In genomic region chr13:34570954-34571353, GRCh38 we compare ENCODE assay signal across 26 cellular contexts.
"Had no signal": no experiment of that assay in that cellular context is flagged by ENCODE, and none has a peak within 500 bp of the region (broad histone marks: within the 10 kb centered on the region; RNA-seq: fewer than 3 reads in every experiment).

No MANE protein-coding gene starts in this region.

- DNase-seq: activated CD4-positive, alpha-beta memory T cell treated with anti-CD3 and anti-CD28 coated beads, Interleukin-2, amount 10 ng/mL, durations not matched to agents 7 days and 5 days; activated CD4-positive, alpha-beta T cell treated with anti-CD3 and anti-CD28 coated beads for 36 hours; activated CD4-positive, alpha-beta T cell treated with anti-CD3 and anti-CD28 coated beads, Interleukin-2, amount 50 U/mL, for 1 hour; activated CD4-positive, CD25-positive, alpha-beta regulatory T cell; activated gamma-delta T cell; activated naive CD4-positive, alpha-beta T cell treated with anti-CD3 and anti-CD28 coated beads, Interleukin-2, amount 10 ng/mL, durations not matched to agents 7 days and 5 days; activated naive CD8-positive, alpha-beta T cell treated with anti-CD3 and anti-CD28 coated beads for 36 hours; activated T-cell treated with anti-CD3 and anti-CD28 coated beads for 4 hours; activated T-cell treated with anti-CD3 and anti-CD28 coated beads, Interleukin-2, amount 50 U/mL, for 48 hours; adrenal gland; anterior cingulate cortex; central memory CD4-positive, alpha-beta T cell; NCI-H1092; NCI-H1417 treated with DMSO at 0.1 percent for 48 hours; NCI-H1694; NCI-H2029 treated with DMSO at 0.1 percent for 48 hours; NCI-H226; NCI-H526; SHP77; T-cell; T-helper 2 cell; T1000 had no signal

- H3K9me3 Mint-ChIP-seq: activated naive CD8-positive, alpha-beta T cell treated with anti-CD3 and anti-CD28 coated beads for 36 hours; activated T-helper 17 cell treated with anti-CD3 and anti-CD28 coated beads, Interleukin-2, amount 50 U/mL, for 72 hours had no signal

- H3K9ac ChIP-seq: KMS-11 had no signal

- H3K4me1 Mint-ChIP-seq: activated CD4-positive, alpha-beta memory T cell treated with anti-CD3 and anti-CD28 coated beads, Interleukin-2, amount 10 ng/mL, durations not matched to agents 7 days and 5 days; activated CD4-positive, alpha-beta T cell treated with anti-CD3 and anti-CD28 coated beads for 36 hours; activated naive CD4-positive, alpha-beta T cell treated with anti-CD3 and anti-CD28 coated beads, Interleukin-2, amount 10 ng/mL, durations not matched to agents 7 days and 5 days; activated naive CD8-positive, alpha-beta T cell treated with anti-CD3 and anti-CD28 coated beads for 36 hours; activated T-helper 17 cell treated with anti-CD3 and anti-CD28 coated beads, Interleukin-2, amount 50 U/mL, for 72 hours; T-cell had no signal

- H3K27me3 Mint-ChIP-seq: activated CD4-positive, alpha-beta memory T cell treated with anti-CD3 and anti-CD28 coated beads, Interleukin-2, amount 10 ng/mL, durations not matched to agents 7 days and 5 days; activated CD4-positive, alpha-beta T cell treated with anti-CD3 and anti-CD28 coated beads for 36 hours; activated naive CD4-positive, alpha-beta T cell treated with anti-CD3 and anti-CD28 coated beads, Interleukin-2, amount 10 ng/mL, durations not matched to agents 7 days and 5 days; activated naive CD8-positive, alpha-beta T cell treated with anti-CD3 and anti-CD28 coated beads for 36 hours; activated T-helper 17 cell treated with anti-CD3 and anti-CD28 coated beads, Interleukin-2, amount 50 U/mL, for 72 hours; T-cell had no signal

- H3K36me3 ChIP-seq: adrenal gland, SJSA1 had no signal

- H3K4me2 ChIP-seq: KMS-11 had no signal

- H3K4me3 Mint-ChIP-seq: activated CD4-positive, alpha-beta memory T cell treated with anti-CD3 and anti-CD28 coated beads, Interleukin-2, amount 10 ng/mL, durations not matched to agents 7 days and 5 days; activated CD4-positive, alpha-beta T cell treated with anti-CD3 and anti-CD28 coated beads for 36 hours; activated naive CD4-positive, alpha-beta T cell treated with anti-CD3 and anti-CD28 coated beads, Interleukin-2, amount 10 ng/mL, durations not matched to agents 7 days and 5 days; activated naive CD8-positive, alpha-beta T cell treated with anti-CD3 and anti-CD28 coated beads for 36 hours; activated T-helper 17 cell treated with anti-CD3 and anti-CD28 coated beads, Interleukin-2, amount 50 U/mL, for 72 hours; T-cell had no signal

- H3K27me3 ChIP-seq: adrenal gland, SJSA1 had no signal

- H3K4me1 ChIP-seq: adrenal gland, SJSA1 had no signal

- H3K27ac Mint-ChIP-seq: activated CD4-positive, alpha-beta memory T cell treated with anti-CD3 and anti-CD28 coated beads, Interleukin-2, amount 10 ng/mL, durations not matched to agents 7 days and 5 days; activated CD4-positive, alpha-beta T cell treated with anti-CD3 and anti-CD28 coated beads for 36 hours; activated naive CD4-positive, alpha-beta T cell treated with anti-CD3 and anti-CD28 coated beads, Interleukin-2, amount 10 ng/mL, durations not matched to agents 7 days and 5 days; activated naive CD8-positive, alpha-beta T cell treated with anti-CD3 and anti-CD28 coated beads for 36 hours; activated T-helper 17 cell treated with anti-CD3 and anti-CD28 coated beads, Interleukin-2, amount 50 U/mL, for 72 hours; T-cell had no signal

- H3K27ac ChIP-seq: adrenal gland, KMS-11, SJSA1, VCaP had no signal

- ATAC-seq: activated CD4-positive, alpha-beta T cell treated with anti-CD3 and anti-CD28 coated beads for 36 hours; activated T-helper 17 cell treated with anti-CD3 and anti-CD28 coated beads, Interleukin-2, amount 50 U/mL, for 72 hours; T-cell had no signal

- H3K4me3 ChIP-seq: adrenal gland, SJSA1 had no signal

- H3K9me3 ChIP-seq: adrenal gland, SJSA1 had no signal

- H3K36me3 Mint-ChIP-seq: activated naive CD4-positive, alpha-beta T cell treated with anti-CD3 and anti-CD28 coated beads, Interleukin-2, amount 10 ng/mL, durations not matched to agents 7 days and 5 days; activated naive CD8-positive, alpha-beta T cell treated with anti-CD3 and anti-CD28 coated beads for 36 hours; T-cell had no signal
